8 cellular contexts compared by ENCODE assay signal in genomic region chr13:30616927-30617314, GRCh38. TPM values are rescaled to one million over a fixed set of nuclear protein-coding genes. Genes with fewer than 3 reads are reported as not detected.
DNase-seq lines count a peak whose midpoint lies in the region; ATAC-seq and TF ChIP-seq lines count a peak whose summit lies in the region.

No MANE protein-coding gene starts in this region.

- no peak for TF ChIP-seq CTCF in GM10266 (IDR thresholded peaks at IDR 0.05; ENCODE audit: control insufficient read depth, insufficient read depth, low read depth, missing control alignments)

- in situ Hi-C loops in ACHN (cut with HindIII; ENCODE audit: low pct_ligation_motif_present, low pct_unique_long_range_greater_than_20kb, low sequenced_read_pairs), result no loop called here

- intact Hi-C loops in left colon (cut with DNase I, micrococcal nuclease), result loop anchor here in 1 of 2 donors (10.0 kb wide), 1 partner anchor 152 kb away; the partner anchor contains the start of gene HMGB1

- ATAC-seq in HG02763 (IDR thresholded peaks at IDR 0.05; ENCODE audit: unreplicated experiment) (peak; percentile 21), left colon (peak; percentile 54)

- DNase-seq in ACHN, result peak; percentile 84
- peak; percentile 50 for DNase-seq in GM10266 (ENCODE audit: extremely low spot score)
- DNase-seq in NCI-H1105 (lab: John Stamatoyannopoulos, UW), result peak; percentile 37
- DNase-seq in SKM-1 treated with dmso at 0.1 percent for 144 hours (lab: John Stamatoyannopoulos, UW; ENCODE audit: unreplicated experiment), result peak; percentile 67
- DNase-seq in dermis blood vessel endothelial cell, result peak; percentile 94
- DNase-seq in left colon, result peak; percentile 66 to 71
- DNase-seq in stimulated activated naive CD4-positive, alpha-beta T cell (lab: John Stamatoyannopoulos, UW), result peak in 4 of 6 experiments; percentile 53 to 81 (median 64)

RNA-seq across cellular contexts. Expression of gene USPL1, which starts 0.8 kb away (rescaled TPM):
- total RNA-seq in dermis blood vessel endothelial cell (20.0 and 26.4 TPM in 2 replicates), left colon (10 to 100 TPM in 1 of 2 donors, 1 to 10 TPM in 1; 9.4 to 10.3 TPM)

Comparison
In these comparisons a context has a peak if more than half of its experiments do, and no peak if none do; other contexts are left out.
1. Peak in every context shown above with its lines: DNase-seq and ATAC-seq.
2. DNase-seq: peak in every context shown above with its lines; median percentile 94 in dermis blood vessel endothelial cell; 84 in ACHN; 68 in left colon; 67 in SKM-1 treated with dmso at 0.1 percent for 144 hours; 64 in stimulated activated naive CD4-positive, alpha-beta T cell; 50 in GM10266; 37 in NCI-H1105.